27 cellular contexts compared by ENCODE assay signal in genomic region chr2:174122185-174122584, GRCh38.
DNase-seq lines count a peak whose midpoint lies in the region; FAIRE-seq and TF ChIP-seq lines count a peak whose summit lies in the region.
"Had no signal": no experiment of that assay in that cellular context is flagged by ENCODE, and none has a peak within 500 bp of the region (broad histone marks: within the 10 kb centered on the region; RNA-seq: fewer than 3 reads in every experiment).

No MANE protein-coding gene starts in this region.

- TF ChIP-seq CTCF in fibroblast of villous mesenchyme (IDR thresholded peaks at IDR 0.05; ENCODE audit: insufficient read depth, low read depth, low read length) (no peak), vagina (IDR thresholded peaks at IDR 0.05) (no peak)

- H3K4me1 ChIP-seq in vagina, result no peaks in the 10 kb centered on the region
- H3K4me1 ChIP-seq: HAP-1, left lung, upper lobe of left lung had no signal

- H3K27ac ChIP-seq in SK-N-MC, result no peak overlapping the region
- no peak overlapping the region for H3K27ac ChIP-seq in vagina
- H3K27ac ChIP-seq: 22Rv1, foreskin keratinocyte, left lung, upper lobe of left lung had no signal

- POLR2A ChIA-PET in HEK293T (lab: Yijun Ruan, JAX), result no interaction called here

- no peak for TF ChIP-seq POLR2A in vagina (IDR thresholded peaks at IDR 0.05)
- no peak for TF ChIP-seq POLR2A in GM12892 (IDR thresholded peaks at IDR 0.05; ENCODE audit: low read depth, low read length)

- CTCF ChIA-PET in HEK293T (lab: Yijun Ruan, JAX), result no interaction called here

- intact Hi-C loops in vagina (cut with DNase I), result no loop called here

- DNase-seq in DMS79 treated with DMSO at 0.1 percent for 48 hours (lab: John Stamatoyannopoulos, UW), result peak; percentile 19
- DNase-seq in DMS79 (lab: John Stamatoyannopoulos, UW), result no peak
- no peak for DNase-seq in HEK293T (ENCODE audit: extremely low spot score)
- peak; percentile 34 for DNase-seq in SK-N-MC (ENCODE audit: low read depth, low spot score)
- DNase-seq in fibroblast of villous mesenchyme (ENCODE audit: low read depth), result peak; percentile 5
- DNase-seq in vagina (ENCODE audit: extremely low spot score in 2 of 2), result no peak
- DNase-seq in GM12892 (ENCODE audit: insufficient read length), result no peak
- DNase-seq in stimulated activated CD4-positive, alpha-beta T cell treated with anti-CD3 and anti-CD28 coated beads, Interleukin-4, amount 100 ng/mL, for 4 hours, result no peak
- DNase-seq: activated B cell treated with CpG ODN at 0.5 μM for 24 hours; activated CD4-positive, alpha-beta memory T cell treated with anti-CD3 and anti-CD28 coated beads for 36 hours; activated CD8-positive, alpha-beta memory T cell treated with anti-CD3 and anti-CD28 coated beads, Interleukin-2, amount 50 U/mL, for 48 hours; AML-193; anterior cingulate cortex; CD4-positive, alpha-beta memory T cell; central memory CD4-positive, alpha-beta T cell; KG1; left lung; natural killer cell; NCI-H1694 treated with DMSO at 0.1 percent for 48 hours; NCI-H526 treated with DMSO at 0.1 percent for 48 hours; retina; substantia nigra; SW 1271; upper lobe of left lung had no signal

- H3K4me3 ChIP-seq in SK-N-MC (peak overlapping the region; percentile 34), fibroblast of villous mesenchyme (ENCODE audit: low read depth, low read length) (no peak overlapping the region), vagina (no peak overlapping the region)
- H3K4me3 ChIP-seq: HAP-1, left lung, upper lobe of left lung had no signal

- H3K9ac ChIP-seq in SK-N-MC (ENCODE audit: insufficient read length), result no peak overlapping the region

- no peak for FAIRE-seq in GM12892 (lab: Jason Lieb, UNC)

- no peaks in the 10 kb centered on the region for H3K27me3 ChIP-seq in vagina
- H3K27me3 ChIP-seq: foreskin keratinocyte, left lung, upper lobe of left lung had no signal

- no peaks in the 10 kb centered on the region for H3K36me3 ChIP-seq in SK-N-MC (ENCODE audit: insufficient read depth, low read length)
- H3K36me3 ChIP-seq in vagina, result no peaks in the 10 kb centered on the region
- H3K36me3 ChIP-seq: HAP-1, left lung, upper lobe of left lung had no signal

- no peaks in the 10 kb centered on the region for H3K9me3 ChIP-seq in SK-N-MC (ENCODE audit: low read depth, low read length)
- no peaks in the 10 kb centered on the region for H3K9me3 ChIP-seq in vagina
- H3K9me3 ChIP-seq: HAP-1, left lung, upper lobe of left lung had no signal

TF ChIP-seq in HEK293T, 16 proteins besides CTCF, POLR2A, EP300 and RAD21:
- TF ChIP-seq PKNOX1 (IDR thresholded peaks at IDR 0.05) (peak; percentile 46; the same call in 1 of the 2 replicates), ARNT (IDR thresholded peaks at IDR 0.05) (no peak), ELF4 (IDR thresholded peaks at IDR 0.05) (no peak)

Comparison
In these comparisons a context has a peak if more than half of its experiments do, and no peak if none do; other contexts are left out.
1. DNase-seq: peak in DMS79 treated with DMSO at 0.1 percent for 48 hours (single experiment), SK-N-MC (single experiment) and fibroblast of villous mesenchyme (single experiment); none in DMS79 (single experiment), HEK293T (single experiment), vagina (0 of 2), GM12892 (single experiment) and stimulated activated CD4-positive, alpha-beta T cell treated with anti-CD3 and anti-CD28 coated beads, Interleukin-4, amount 100 ng/mL, for 4 hours (0 of 2).